In the genomic region with DNA sequence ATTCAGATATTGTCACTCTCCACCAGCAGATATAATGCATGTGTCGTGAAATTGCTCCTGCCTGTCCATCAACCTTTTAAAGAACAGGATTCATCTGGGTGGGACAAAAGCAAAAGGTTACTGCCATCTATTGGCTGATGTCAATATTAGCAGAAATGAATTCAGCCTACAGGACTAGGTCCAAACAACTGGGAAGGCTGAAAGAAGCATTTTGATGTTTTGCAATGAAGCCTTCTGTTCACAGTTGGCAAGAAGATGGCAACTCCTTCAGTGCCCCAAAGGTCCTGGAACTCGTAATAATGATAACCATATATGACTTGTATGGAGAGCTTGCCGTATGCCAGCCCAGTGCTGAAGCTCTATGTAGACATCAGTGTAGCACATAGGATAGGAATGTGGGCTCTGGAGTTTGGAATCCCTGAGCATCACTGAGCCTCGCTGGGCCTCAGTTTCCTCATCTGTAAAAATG, we compare ENCODE assay signal across 8 cellular contexts. TPM values are rescaled to one million over a fixed set of nuclear protein-coding genes. Genes with fewer than 3 reads are reported as not detected.
DNase-seq lines count a peak whose midpoint lies in the region; ATAC-seq and TF ChIP-seq lines count a peak whose summit lies in the region.

No MANE protein-coding gene starts in this region.

- 0% methylated on average over 1 of the region's 4 CpGs; no CpG with 5 or more reads in 1 of the 2 experiments for WGBS in IMR-90 (ENCODE audit: extremely low coverage in 2 of 2, insufficient read length in 1 of 2), 2 experiments
- 29% methylated on average over 4 of the region's 4 CpGs for WGBS in esophagus muscularis mucosa

- H2BK20ac ChIP-seq in IMR-90 (ENCODE audit: low read depth, low read length): no peak overlapping the region

- TF ChIP-seq POLR2A in IMR-90 (IDR thresholded peaks at IDR 0.05; ENCODE audit: low read depth, low read length) (no peak), esophagus muscularis mucosa (IDR thresholded peaks at IDR 0.05; ENCODE audit: low read depth) (no peak)

- H3K4me1 Mint-ChIP-seq in CD14-positive monocyte: peaks cover 4% of the 10 kb centered on the region
- H3K4me1 Mint-ChIP-seq in neural crest cell: peaks cover 9% of the 10 kb centered on the region

- H3K4me3 ChIP-seq in IMR-90 (ENCODE audit: insufficient read depth, low read depth, low read length) (no peak overlapping the region), esophagus muscularis mucosa (no peak overlapping the region)

- H2BK15ac ChIP-seq in IMR-90 (ENCODE audit: low read depth, low read length): no peak overlapping the region

- no peaks in the 10 kb centered on the region for H3K36me3 ChIP-seq in IMR-90 (ENCODE audit: control insufficient read depth, insufficient read depth, low read length)
- no peaks in the 10 kb centered on the region for H3K36me3 ChIP-seq in esophagus muscularis mucosa

- H3K27ac ChIP-seq in IMR-90 (ENCODE audit: insufficient read depth, low read length) (no peak overlapping the region), esophagus muscularis mucosa (replicated peaks in 1 of 4) (no peak overlapping the region)

- no peaks in the 10 kb centered on the region for H4K20me1 ChIP-seq in IMR-90 (ENCODE audit: insufficient read depth, low read length)

- H2AFZ ChIP-seq in IMR-90 (replicated peaks; ENCODE audit: low read length, poor library complexity): no peak overlapping the region

- TF ChIP-seq CTCF in CD14-positive monocyte (IDR thresholded peaks at IDR 0.05) (peak; percentile 73), IMR-90 (conservative IDR thresholded peaks at IDR 0.05; ENCODE audit: low read depth, low read length) (peak; percentile 48), esophagus muscularis mucosa (IDR thresholded peaks at IDR 0.05) (peak; percentile 39 to 44 (median 41)), neural crest cell (conservative IDR thresholded peaks at IDR 0.05) (peak; percentile 69)

- no peak overlapping the region for H2AK9ac ChIP-seq in IMR-90 (replicated peaks; ENCODE audit: low read depth, low read length, poor library complexity)

- CTCF ChIA-PET in IMR-90 (lab: Yijun Ruan, JAX): interaction anchor here (0.6 to 1.2 kb wide), 2 partner anchors 13 to 119 kb away, joined by 4 read pairs; no protein-coding TSS in a partner anchor

- no peak overlapping the region for H4K8ac ChIP-seq in IMR-90 (ENCODE audit: low read depth in 2 of 2, low read length in 2 of 2)

- H3K9me3 ChIP-seq in IMR-90 (ENCODE audit: control insufficient read depth, insufficient read depth, low read length) (no peaks in the 10 kb centered on the region), esophagus muscularis mucosa (no peaks in the 10 kb centered on the region)

- H3K56ac ChIP-seq in IMR-90 (ENCODE audit: extremely low read depth, insufficient read depth, low read length): no peak overlapping the region

- in situ Hi-C loops in IMR-90 (cut with MboI; ENCODE audit: low sequenced_read_pairs): no loop called here

- no peaks in the 10 kb centered on the region for H3K79me1 ChIP-seq in IMR-90 (ENCODE audit: low read depth in 1 of 2, low read length in 2 of 2)

- H4K91ac ChIP-seq in IMR-90 (ENCODE audit: insufficient read depth, low read depth, low read length): no peak overlapping the region

- intact Hi-C loops in CD14-positive monocyte (cut with micrococcal nuclease): loop anchor here (10.0 kb wide), 2 partner anchors 488 to 498 kb away; no protein-coding TSS in a partner anchor
- intact Hi-C loops in IMR-90 (cut with micrococcal nuclease): loop anchor here (10.0 kb wide), 1 partner anchor 488 kb away; no protein-coding TSS in a partner anchor
- intact Hi-C loops in esophagus muscularis mucosa (cut with DNase I): no loop called here

- no peak overlapping the region for H3K4me2 ChIP-seq in IMR-90 (ENCODE audit: low read depth, low read length)

- H3K4me1 ChIP-seq in IMR-90 (ENCODE audit: control insufficient read depth, insufficient read depth, low read length): no peaks in the 10 kb centered on the region
- H3K4me1 ChIP-seq in esophagus muscularis mucosa: peaks cover 0 to 9% (median 0%) of the 10 kb centered on the region in 4 donors

- TF ChIP-seq EP300 in esophagus muscularis mucosa (IDR thresholded peaks at IDR 0.05): no peak

- H3K36me3 Mint-ChIP-seq in CD14-positive monocyte: no peaks in the 10 kb centered on the region
- no peaks in the 10 kb centered on the region for H3K36me3 Mint-ChIP-seq in neural crest cell (ENCODE audit: low read depth)

- H3K27me3 Mint-ChIP-seq in CD14-positive monocyte (ENCODE audit: low read depth in 3 of 3) (peaks cover 0 to 2% (median 1%) of the 10 kb centered on the region in 3 donors), neural crest cell (ENCODE audit: low read depth) (no peaks in the 10 kb centered on the region)

- H3K9me3 Mint-ChIP-seq in CD14-positive monocyte (peaks cover 0 to 1% (median 0%) of the 10 kb centered on the region in 7 donors), neural crest cell (no peaks in the 10 kb centered on the region)

- dilution Hi-C loops in IMR-90 (cut with HindIII; ENCODE audit: low sequenced_read_pairs, unreplicated experiment): no loop called here

- no peak overlapping the region for H3K9ac ChIP-seq in IMR-90 (ENCODE audit: low read depth, low read length)

- no peak overlapping the region for H2BK120ac ChIP-seq in IMR-90 (ENCODE audit: low read depth, low read length)

- H3K9me1 ChIP-seq in IMR-90 (ENCODE audit: insufficient read depth, low read length): no peaks in the 10 kb centered on the region

- H2AK5ac ChIP-seq in IMR-90 (ENCODE audit: low read depth, low read length): no peak overlapping the region

- no peak overlapping the region for H3K4ac ChIP-seq in IMR-90 (ENCODE audit: low read depth, low read length)

- H4K5ac ChIP-seq in IMR-90 (ENCODE audit: low read depth, low read length): no peak overlapping the region

- no peak overlapping the region for H3K14ac ChIP-seq in IMR-90 (replicated peaks; ENCODE audit: low read depth, low read length)

- BruUV-seq in IMR-90 (replicated peaks; lab: Mats Ljungman, UMichigan): no TSS peak

- no peak overlapping the region for H2BK5ac ChIP-seq in IMR-90 (ENCODE audit: low read depth, low read length, poor library complexity, severe bottlenecking)

- H3K23ac ChIP-seq in IMR-90 (ENCODE audit: low read depth, low read length): no peak overlapping the region

- DNase-seq in CD14-positive monocyte (ENCODE audit: low spot score) (no peak), IMR-90 (peak; percentile 31), SHP77 treated with DMSO at 0.1 percent for 48 hours (lab: John Stamatoyannopoulos, UW) (peak; percentile 7), esophagus muscularis mucosa (ENCODE audit: extremely low spot score) (no peak), neural crest cell (ENCODE audit: low read depth, low spot score) (no peak)
- no peak for DNase-seq in stimulated activated CD4-positive, alpha-beta T cell treated with anti-CD3 and anti-CD28 coated beads, Interleukin-2, amount 100 ng/mL, for 48 hours

- no peak overlapping the region for H3K4me3 Mint-ChIP-seq in CD14-positive monocyte
- no peak overlapping the region for H3K4me3 Mint-ChIP-seq in neural crest cell

- peak; percentile 25 for ATAC-seq in GM18868 (IDR thresholded peaks at IDR 0.05; ENCODE audit: unreplicated experiment)
- peak; percentile 71; the same call in 1 of the 2 replicates for ATAC-seq in IMR-90 (ENCODE audit: low read depth)
- ATAC-seq in GM21360 (IDR thresholded peaks at IDR 0.05; ENCODE audit: unreplicated experiment): no peak

- H3K27ac Mint-ChIP-seq in CD14-positive monocyte: no peak overlapping the region
- no peak overlapping the region for H3K27ac Mint-ChIP-seq in neural crest cell (ENCODE audit: unreplicated experiment)

- POLR2A ChIA-PET in IMR-90 (lab: Charles Lee; ENCODE audit: unreplicated experiment): no interaction called here

- no peak overlapping the region for H3K18ac ChIP-seq in IMR-90 (ENCODE audit: low read depth, low read length)

- peak; percentile 65 for TF ChIP-seq RAD21 in IMR-90 (IDR thresholded peaks at IDR 0.05; ENCODE audit: low read length)

- H3K27me3 ChIP-seq in IMR-90 (ENCODE audit: control insufficient read depth, insufficient read depth, low read length) (peaks cover 2% of the 10 kb centered on the region), esophagus muscularis mucosa (peaks cover 0 to 5% (median 0%) of the 10 kb centered on the region in 4 donors)

TF ChIP-seq in IMR-90, 13 proteins besides CTCF, POLR2A, EP300 and RAD21:
- TF ChIP-seq NFE2L2 (IDR thresholded peaks at IDR 0.05; ENCODE audit: low read depth, low read length) (no peak), CEBPB (IDR thresholded peaks at IDR 0.05; ENCODE audit: low read depth, low read length) (no peak), SMC3 (IDR thresholded peaks at IDR 0.05; ENCODE audit: low read depth, low read length) (peak; percentile 40), USF2 (IDR thresholded peaks at IDR 0.05; ENCODE audit: low read depth, low read length) (no peak), MAZ (IDR thresholded peaks at IDR 0.05; ENCODE audit: borderline replicate concordance, low read depth, low read length) (no peak)

RNA-seq across cellular contexts. Expression of gene BCAS1, which starts 7.5 kb away (rescaled TPM):
- polyA plus RNA-seq in CD14-positive monocyte (under 1 TPM in 1 of 2 donors, not detected in 1; 0.02 TPM), IMR-90 (2012; rRNA removed) (not detected in 2 replicates)
- total RNA-seq in IMR-90 (2012; rRNA removed) (under 0.01 TPM in 2 replicates), esophagus muscularis mucosa (under 1 TPM in 2 of 4 donors, not detected in 2; 0.13 to 0.46 TPM), neural crest cell (not detected in 2 replicates)
- polyA plus RNA-seq in IMR-90 (2012; cell fraction: cytosol; rRNA removed): not detected in 2 replicates
- not detected in 2 replicates for polyA plus RNA-seq in IMR-90 (2012; cell fraction: nucleus; rRNA removed; ENCODE audit: low replicate concordance)

Comparison
In these comparisons a context has a peak if more than half of its experiments do, and no peak if none do; other contexts are left out.
1. DNase-seq: peak in IMR-90 (single experiment) and SHP77 treated with DMSO at 0.1 percent for 48 hours (single experiment); none in CD14-positive monocyte (single experiment), esophagus muscularis mucosa (single experiment), neural crest cell (single experiment) and stimulated activated CD4-positive, alpha-beta T cell treated with anti-CD3 and anti-CD28 coated beads, Interleukin-2, amount 100 ng/mL, for 48 hours (0 of 2).
2. Peak in every context shown above with its lines, with median percentiles within 50 percentile points of each other: CTCF ChIP-seq.